Comparison of ENCODE assay signal across 8 cellular contexts in genomic region chr10:63720072-63720537, GRCh38.
DNase-seq lines count a peak whose midpoint lies in the region; ATAC-seq and TF ChIP-seq lines count a peak whose summit lies in the region.

No MANE protein-coding gene starts in this region.

- H3K9me3 Mint-ChIP-seq in CD8-positive, alpha-beta T cell: no peaks in the 10 kb centered on the region

- POLR2A ChIA-PET in CD8-positive, alpha-beta T cell (lab: Charles Lee): interaction anchor here (0.7 to 1.4 kb wide), 6 partner anchors 90 to 904 kb away, joined by 3 to 7 read pairs (median 3); partner anchors contain the start of gene EGR2

- CTCF ChIA-PET in CD8-positive, alpha-beta T cell (lab: Charles Lee): interaction anchor here (0.5 to 9.8 kb wide), 51 partner anchors 8 to 1282 kb away, joined by 3 to 268 read pairs (median 4); partner anchors contain the start of gene NRBF2

- H3K27me3 Mint-ChIP-seq in CD8-positive, alpha-beta T cell (ENCODE audit: low read depth): peaks cover 15% of the 10 kb centered on the region

- peaks cover 4% of the 10 kb centered on the region for H3K4me1 Mint-ChIP-seq in CD8-positive, alpha-beta T cell (ENCODE audit: low read depth)

- intact Hi-C loops in CD8-positive, alpha-beta T cell (cut with DNase I, micrococcal nuclease): loop anchor here (1.0 to 10.0 kb wide), 6 partner anchors 91 to 1125 kb away; no protein-coding TSS in a partner anchor
- intact Hi-C loops in left colon (cut with DNase I, micrococcal nuclease): no loop called here

- peak; percentile 100 for TF ChIP-seq CTCF in CD8-positive, alpha-beta T cell (IDR thresholded peaks at IDR 0.05)
- TF ChIP-seq CTCF in brain microvascular endothelial cell (IDR thresholded peaks at IDR 0.05; ENCODE audit: low read depth, low read length, missing control alignments): peak; percentile 84

- H3K36me3 Mint-ChIP-seq in CD8-positive, alpha-beta T cell: no peaks in the 10 kb centered on the region

- no peak overlapping the region for H3K4me3 Mint-ChIP-seq in CD8-positive, alpha-beta T cell

- in situ Hi-C loops in brain microvascular endothelial cell (cut with HindIII; ENCODE audit: low pct_ligation_motif_present, low sequenced_read_pairs): loop anchor here (25.0 kb wide), 1 partner anchor 558 kb away; no protein-coding TSS in a partner anchor

- no peak overlapping the region for H3K27ac ChIP-seq in CD8-positive, alpha-beta T cell (ENCODE audit: low read depth, low read length)
- no peak overlapping the region for H3K27ac ChIP-seq in brain microvascular endothelial cell

- H3K9me3 ChIP-seq in CD8-positive, alpha-beta T cell (ENCODE audit: low read length): no peaks in the 10 kb centered on the region

- DNase-seq in CD8-positive, alpha-beta T cell: peak; percentile 4 to 59 (median 29)
- peak; percentile 55 for DNase-seq in LHCN-M2 (ENCODE audit: low read depth)
- DNase-seq in SHP77 treated with DMSO at 0.1 percent for 48 hours (lab: John Stamatoyannopoulos, UW): peak; percentile 64
- DNase-seq in brain microvascular endothelial cell: peak; percentile 53
- DNase-seq in left colon: peak in 1 of 2 donors; percentile 52
- DNase-seq in stimulated activated CD4-positive, alpha-beta T cell treated with anti-CD3 and anti-CD28 coated beads, TNF-alpha, amount 100 ng/mL, for 48 hours (ENCODE audit: low read depth in 3 of 3): peak in 2 of 3 donors; percentile 11 to 26
- DNase-seq in ecto neural progenitor cell (ENCODE audit: low spot score): no peak

- no peaks in the 10 kb centered on the region for H3K36me3 ChIP-seq in CD8-positive, alpha-beta T cell (ENCODE audit: insufficient read depth, low read length)
- H3K36me3 ChIP-seq in brain microvascular endothelial cell (replicated peaks): no peaks in the 10 kb centered on the region

- H3K4me1 ChIP-seq in CD8-positive, alpha-beta T cell (ENCODE audit: insufficient read depth, low read length): no peaks in the 10 kb centered on the region

- H3K27me3 ChIP-seq in CD8-positive, alpha-beta T cell (ENCODE audit: insufficient read depth, low read length): peaks cover 6% of the 10 kb centered on the region
- H3K27me3 ChIP-seq in brain microvascular endothelial cell (replicated peaks): no peaks in the 10 kb centered on the region

- H3K4me3 ChIP-seq in CD8-positive, alpha-beta T cell (ENCODE audit: low read depth, low read length): no peak overlapping the region
- H3K4me3 ChIP-seq in brain microvascular endothelial cell (ENCODE audit: low read depth, low read length): no peak overlapping the region

- no peak overlapping the region for H3K27ac Mint-ChIP-seq in CD8-positive, alpha-beta T cell

- peak; percentile 87 for ATAC-seq in CD8-positive, alpha-beta T cell
- ATAC-seq in GM19351 (IDR thresholded peaks at IDR 0.05; ENCODE audit: unreplicated experiment) (peak; percentile 64), left colon (peak; percentile 82)

Comparison
In these comparisons a context has a peak if more than half of its experiments do, and no peak if none do; other contexts are left out.
1. intact Hi-C loops: an anchor here in CD8-positive, alpha-beta T cell (1.0 to 10.0 kb wide); none called in left colon.